20 cellular contexts compared by ENCODE assay signal in the genomic region with DNA sequence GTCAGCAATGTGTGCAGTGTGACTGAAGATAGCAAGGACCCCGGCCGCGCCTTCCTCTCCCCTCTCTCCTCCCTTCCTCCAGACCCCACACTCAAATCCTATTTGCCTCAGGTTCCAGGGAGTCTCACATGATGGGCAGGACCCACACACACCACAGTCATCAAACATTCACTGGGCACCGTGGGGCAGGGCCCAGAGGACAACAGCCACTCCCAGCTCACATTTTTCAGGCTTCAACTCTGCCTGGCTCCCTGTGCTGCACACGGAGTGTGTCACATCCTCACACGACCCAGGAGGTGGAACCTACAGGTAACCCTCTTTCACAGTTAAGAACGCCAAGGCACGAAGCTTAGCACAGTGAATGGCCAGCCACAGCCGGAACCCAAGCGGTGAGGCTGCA. TPM values are rescaled to one million over a fixed set of nuclear protein-coding genes. Genes with fewer than 3 reads are reported as not detected.
DNase-seq lines count a peak whose midpoint lies in the region; ATAC-seq, FAIRE-seq and TF ChIP-seq lines count a peak whose summit lies in the region.
"Had no signal": no experiment of that assay in that cellular context is flagged by ENCODE, and none has a peak within 500 bp of the region (broad histone marks: within the 10 kb centered on the region; RNA-seq: fewer than 3 reads in every experiment).

No MANE protein-coding gene starts in this region.

- H3K9me3 Mint-ChIP-seq in stimulated activated naive B cell treated with anti-CD40 and anti-IgM and Interleukin-4, amounts not matched to agents 10 μg/mL and 1 μg/mL and 100 μg/mL, for 72 hours: no peaks in the 10 kb centered on the region
- no peaks in the 10 kb centered on the region for H3K9me3 Mint-ChIP-seq in HFFc6
- H3K9me3 Mint-ChIP-seq: GM23338 had no signal

- CTCF ChIA-PET in PC-3 (lab: Charles Lee): no interaction called here
- CTCF ChIA-PET in endothelial cell of umbilical vein (lab: Charles Lee): interaction anchor here (1.4 to 3.3 kb wide), 2 partner anchors 9 to 64 kb away, joined by 3 to 20 read pairs; partner anchors contain the start of gene RASD1

- H3K9me3 ChIP-seq in PC-3 (ENCODE audit: low read length): no peaks in the 10 kb centered on the region
- no peaks in the 10 kb centered on the region for H3K9me3 ChIP-seq in endothelial cell of umbilical vein (replicated peaks; ENCODE audit: control insufficient read depth, insufficient read depth, low read length)
- no peaks in the 10 kb centered on the region for H3K9me3 ChIP-seq in mucosa of stomach (ENCODE audit: control insufficient read depth, low read length)
- H3K9me3 ChIP-seq: pancreas, testis had no signal

- ATAC-seq in PC-3 (peak; percentile 31; the same call in 1 of the 2 replicates), GM21786 (IDR thresholded peaks at IDR 0.05; ENCODE audit: unreplicated experiment) (no peak), GM18870 (IDR thresholded peaks at IDR 0.05; ENCODE audit: unreplicated experiment) (no peak)
- ATAC-seq in stimulated activated naive B cell treated with anti-CD40 and anti-IgM and Interleukin-4, amounts not matched to agents 10 μg/mL and 1 μg/mL and 100 μg/mL, for 72 hours (replicated peaks): no peak
- ATAC-seq: GM23338 had no signal

- peak overlapping the region; percentile 17 for H3K27ac Mint-ChIP-seq in stimulated activated naive B cell treated with anti-CD40 and anti-IgM and Interleukin-4, amounts not matched to agents 10 μg/mL and 1 μg/mL and 100 μg/mL, for 72 hours
- H3K27ac Mint-ChIP-seq in HFFc6: no peak overlapping the region
- H3K27ac Mint-ChIP-seq: GM23338 had no signal

- H3K4me1 ChIP-seq in PC-3 (ENCODE audit: insufficient read depth, low read length) (peaks cover 5% of the 10 kb centered on the region), endothelial cell of umbilical vein (ENCODE audit: control insufficient read depth, extremely low read depth, insufficient read depth, low read length) (peaks cover 11% of the 10 kb centered on the region), mucosa of stomach (ENCODE audit: control insufficient read depth, insufficient read depth, low read length) (peaks cover 68% of the 10 kb centered on the region)
- H3K4me1 ChIP-seq: pancreas had no signal

- peaks cover 6 to 12% of the 10 kb centered on the region in 2 donors for H3K4me1 Mint-ChIP-seq in stimulated activated naive B cell treated with anti-CD40 and anti-IgM and Interleukin-4, amounts not matched to agents 10 μg/mL and 1 μg/mL and 100 μg/mL, for 72 hours
- H3K4me1 Mint-ChIP-seq in HFFc6 (ENCODE audit: low read depth): no peaks in the 10 kb centered on the region

- intact Hi-C loops in PC-3 (cut with micrococcal nuclease): loop anchor here (1.0 kb wide), 1 partner anchor 23 kb away; no protein-coding TSS in a partner anchor
- intact Hi-C loops in endothelial cell of umbilical vein (cut with micrococcal nuclease): no loop called here

- H3K27ac ChIP-seq in PC-3 (ENCODE audit: low read length): peak overlapping the region; percentile 42; the same call in 1 of the 2 replicates
- peak overlapping the region; percentile 65 for H3K27ac ChIP-seq in endothelial cell of umbilical vein (ENCODE audit: insufficient read depth, low read depth, low read length)
- H3K27ac ChIP-seq in caudate nucleus (ENCODE audit: low read depth, low read length): no peak overlapping the region
- H3K27ac ChIP-seq: cardiac muscle cell, testis had no signal

- dilution Hi-C loops in endothelial cell of umbilical vein (cut with MboI; ENCODE audit: extremely low pct_ligation_motif_present, low sequenced_read_pairs): no loop called here

- DNase-seq in PC-3 (no peak), endothelial cell of umbilical vein (ENCODE audit: low read depth, low spot score) (no peak), caudate nucleus (lab: John Stamatoyannopoulos, UW) (no peak), HFFc6 (no peak)
- DNase-seq in stimulated activated naive B cell treated with anti-CD40 and anti-IgM and Interleukin-4, amounts not matched to agents 10 μg/mL and 1 μg/mL and 100 μg/mL, for 72 hours: no peak
- DNase-seq: activated CD4-positive, alpha-beta T cell treated with anti-CD3 and anti-CD28 coated beads, Interleukin-2, amount 50 U/mL, for 1 hour; activated CD8-positive, alpha-beta memory T cell treated with anti-CD3 and anti-CD28 coated beads, Interleukin-2, amount 50 U/mL, for 48 hours; activated gamma-delta T cell; Kasumi-1; NCI-H1092 treated with DMSO at 0.1 percent for 48 hours; NCI-H69; SIG-M5; testis had no signal

- H4K20me1 ChIP-seq in PC-3 (ENCODE audit: low read length): no peaks in the 10 kb centered on the region
- H4K20me1 ChIP-seq in endothelial cell of umbilical vein (replicated peaks; ENCODE audit: control insufficient read depth, extremely low read depth, insufficient read depth, low read length): no peaks in the 10 kb centered on the region

- no peaks in the 10 kb centered on the region for H3F3A ChIP-seq in PC-3 (ENCODE audit: low read length, unreplicated experiment)

- no peaks in the 10 kb centered on the region for H3K36me3 Mint-ChIP-seq in stimulated activated naive B cell treated with anti-CD40 and anti-IgM and Interleukin-4, amounts not matched to agents 10 μg/mL and 1 μg/mL and 100 μg/mL, for 72 hours
- H3K36me3 Mint-ChIP-seq in HFFc6 (ENCODE audit: low read depth): no peaks in the 10 kb centered on the region

- H3K79me2 ChIP-seq in PC-3 (ENCODE audit: low read length): no peaks in the 10 kb centered on the region
- no peaks in the 10 kb centered on the region for H3K79me2 ChIP-seq in endothelial cell of umbilical vein (ENCODE audit: control insufficient read depth, insufficient read depth, low read length)

- no peak overlapping the region for H3K4me3 Mint-ChIP-seq in stimulated activated naive B cell treated with anti-CD40 and anti-IgM and Interleukin-4, amounts not matched to agents 10 μg/mL and 1 μg/mL and 100 μg/mL, for 72 hours
- H3K4me3 Mint-ChIP-seq in HFFc6: no peak overlapping the region
- H3K4me3 Mint-ChIP-seq: GM23338 had no signal

- no peaks in the 10 kb centered on the region for H3K9me1 ChIP-seq in endothelial cell of umbilical vein (replicated peaks; ENCODE audit: control insufficient read depth, extremely low read depth, insufficient read depth, low read length)

- TF ChIP-seq POLR2A in endothelial cell of umbilical vein (IDR thresholded peaks at IDR 0.05; ENCODE audit: low read depth, low read length): no peak

- no peaks in the 10 kb centered on the region for H3K27me3 Mint-ChIP-seq in stimulated activated naive B cell treated with anti-CD40 and anti-IgM and Interleukin-4, amounts not matched to agents 10 μg/mL and 1 μg/mL and 100 μg/mL, for 72 hours
- no peaks in the 10 kb centered on the region for H3K27me3 Mint-ChIP-seq in HFFc6 (ENCODE audit: insufficient read depth)

- no peaks in the 10 kb centered on the region for H3K9me2 ChIP-seq in PC-3 (replicated peaks; ENCODE audit: low read length)

- POLR2A ChIA-PET in PC-3 (lab: Charles Lee; ENCODE audit: unreplicated experiment) (no interaction called here), endothelial cell of umbilical vein (lab: Charles Lee) (interaction anchor here (0.6 kb wide), 1 partner anchor 65 kb away, joined by 3 read pairs; the partner anchor contains the start of gene RASD1)

- TF ChIP-seq CTCF in PC-3 (conservative IDR thresholded peaks at IDR 0.05; ENCODE audit: low read depth, low read length) (no peak), endothelial cell of umbilical vein (IDR thresholded peaks at IDR 0.05; ENCODE audit: extremely low read depth in 1 of 2, insufficient read depth in 1 of 2, low read depth in 1 of 2, low read length in 2 of 2) (no peak), HFFc6 (IDR thresholded peaks at IDR 0.05) (no peak)

- H3K27me3 ChIP-seq in PC-3 (ENCODE audit: low read length) (no peaks in the 10 kb centered on the region), endothelial cell of umbilical vein (ENCODE audit: control insufficient read depth in 2 of 2, insufficient read depth in 2 of 2, low read length in 2 of 2) (no peaks in the 10 kb centered on the region), mucosa of stomach (ENCODE audit: control insufficient read depth, insufficient read depth, low read length) (no peaks in the 10 kb centered on the region)
- H3K27me3 ChIP-seq: cardiac muscle cell, pancreas, testis had no signal

- no TSS peak for BruUV-seq in PC-3 (replicated peaks; lab: Mats Ljungman, UMichigan)
- BruUV-seq in endothelial cell of umbilical vein (replicated peaks; lab: Mats Ljungman, UMichigan): no TSS peak

- H3K4me3 ChIP-seq in PC-3 (ENCODE audit: low read length) (no peak overlapping the region), endothelial cell of umbilical vein (replicated peaks in 1 of 3; ENCODE audit: insufficient read depth in 1 of 3, low read depth in 1 of 3, low read length in 3 of 3) (no peak overlapping the region), mucosa of stomach (ENCODE audit: low read length) (no peak overlapping the region)
- H3K4me3 ChIP-seq: cardiac muscle cell, GM23338, pancreas, testis had no signal

- H2AFZ ChIP-seq in PC-3 (ENCODE audit: low read length) (no peak overlapping the region), endothelial cell of umbilical vein (ENCODE audit: low read depth, low read length) (no peak overlapping the region)
- H2AFZ ChIP-seq: GM23338 had no signal

- H3K4me2 ChIP-seq in PC-3 (ENCODE audit: low read length): no peak overlapping the region
- H3K4me2 ChIP-seq in endothelial cell of umbilical vein (ENCODE audit: insufficient read depth, low read length): no peak overlapping the region
- H3K4me2 ChIP-seq: GM23338 had no signal

- H3K36me3 ChIP-seq in PC-3 (ENCODE audit: low read depth, low read length) (no peaks in the 10 kb centered on the region), endothelial cell of umbilical vein (ENCODE audit: control insufficient read depth in 2 of 2, extremely low read depth in 1 of 2, insufficient read depth in 2 of 2, low read length in 2 of 2) (no peaks in the 10 kb centered on the region), mucosa of stomach (ENCODE audit: control insufficient read depth, insufficient read depth, low read length) (no peaks in the 10 kb centered on the region)
- H3K36me3 ChIP-seq: cardiac muscle cell, pancreas had no signal

- FAIRE-seq in endothelial cell of umbilical vein (lab: Jason Lieb, UNC): no peak
- FAIRE-seq: GM18507, pancreas had no signal

- H3K9ac ChIP-seq in PC-3 (ENCODE audit: low read length) (no peak overlapping the region), endothelial cell of umbilical vein (replicated peaks; ENCODE audit: extremely low read depth, insufficient read depth, low read length) (no peak overlapping the region), mucosa of stomach (ENCODE audit: low read length) (peak overlapping the region; percentile 40)

RNA-seq across cellular contexts. Expression of gene PEMT, which starts 30.5 kb away (rescaled TPM):
- total RNA-seq in PC-3 (2014; rRNA removed): 137 and 178 TPM in 2 replicates
- 35.1 and 37.2 TPM in 2 replicates for total RNA-seq in endothelial cell of umbilical vein
- polyA plus RNA-seq in endothelial cell of umbilical vein: 58.4 and 72.7 TPM in 2 replicates
- 35.0 and 44.5 TPM in 2 replicates for polyA plus RNA-seq in endothelial cell of umbilical vein (2011; cell fraction: cytosol; rRNA removed)
- polyA plus RNA-seq in endothelial cell of umbilical vein (2011; cell fraction: nucleus; rRNA removed): 12.7 and 16.6 TPM in 2 replicates
- 23.1 and 29.0 TPM in 2 replicates for polyA plus RNA-seq in endothelial cell of umbilical vein (2012)
- 14.3 and 22.2 TPM in 2 replicates for polyA minus RNA-seq in endothelial cell of umbilical vein
- 32.9 TPM for polyA minus RNA-seq in endothelial cell of umbilical vein (2011; cell fraction: cytosol; rRNA and poly(A)+ RNA removed)
- 5.3 and 5.8 TPM in 2 replicates for polyA minus RNA-seq in endothelial cell of umbilical vein (2011; cell fraction: nucleus; rRNA and poly(A)+ RNA removed)
- total RNA-seq in HFFc6 (2021; fragmentation: NEBNext Ultra II Directional; extraction: Animal tissue kit (Norgen Biotek cat#: 25700)): 10 to 100 TPM; 33.0 to 49.2 (median 44.0) TPM
